Comparison of ENCODE assay signal across 26 cellular contexts in the genomic region with DNA sequence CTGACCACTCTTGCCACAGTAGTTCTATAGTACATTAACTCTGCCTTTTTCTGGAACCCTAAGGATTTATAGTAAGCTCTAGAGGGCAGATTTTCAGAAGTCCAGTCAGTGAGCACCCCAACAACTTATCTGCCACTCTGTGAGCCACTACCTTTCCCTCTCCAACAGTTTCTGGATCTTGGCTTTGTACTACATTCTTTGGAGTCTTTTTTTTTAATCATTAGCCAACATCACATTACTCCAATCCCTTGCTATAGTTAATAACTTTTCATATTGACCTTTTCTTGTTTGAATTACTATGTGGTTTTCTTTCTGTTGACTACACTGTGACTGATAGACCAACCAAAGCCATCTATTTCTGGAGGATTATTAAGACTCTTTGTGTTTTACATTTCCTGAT.
"Had no signal": no experiment of that assay in that cellular context is flagged by ENCODE, and none has a peak within 500 bp of the region (broad histone marks: within the 10 kb centered on the region; RNA-seq: fewer than 3 reads in every experiment).

No MANE protein-coding gene starts in this region.

- H3K4me1 ChIP-seq: Peyer's patch, SJSA1 had no signal

- H3K36me3 ChIP-seq: Peyer's patch, SJSA1 had no signal

- H3K4me2 ChIP-seq: KMS-11 had no signal

- H3K27ac ChIP-seq: HL-60, KMS-11, Peyer's patch, SJSA1, SK-N-MC had no signal

- H3K4me3 ChIP-seq: K562, Peyer's patch, SJSA1, SK-N-MC had no signal

- H3K9ac ChIP-seq: KMS-11 had no signal

- H3K9me3 ChIP-seq: Peyer's patch, SJSA1 had no signal

- H3K27me3 ChIP-seq: Peyer's patch, SJSA1 had no signal

- ATAC-seq: K562, PC-3 had no signal

- DNase-seq: Kasumi-1; MM.1S; NCI-H1092 treated with DMSO at 0.1 percent for 48 hours; NCI-H1436; NCI-H187; NCI-H2029; NCI-H2081 treated with DMSO at 0.1 percent for 48 hours; NCI-H2171; NCI-H226; NCI-H446; NCI-H510A; NCI-H524 treated with DMSO at 0.1 percent for 48 hours; NCI-H69; NCI-H774; NK-92 treated with Interleukin-12 subunit alpha and Interleukin-12 subunit beta, amount 100 ng/mL, for 24 hours; PC-3; Peyer's patch; Right ventricle myocardium superior; RPMI8226; SIG-M5 had no signal

- FAIRE-seq: HTR-8/SVneo, K562 had no signal
